ENCODE assay signal across 1 cellular context in the genomic region with DNA sequence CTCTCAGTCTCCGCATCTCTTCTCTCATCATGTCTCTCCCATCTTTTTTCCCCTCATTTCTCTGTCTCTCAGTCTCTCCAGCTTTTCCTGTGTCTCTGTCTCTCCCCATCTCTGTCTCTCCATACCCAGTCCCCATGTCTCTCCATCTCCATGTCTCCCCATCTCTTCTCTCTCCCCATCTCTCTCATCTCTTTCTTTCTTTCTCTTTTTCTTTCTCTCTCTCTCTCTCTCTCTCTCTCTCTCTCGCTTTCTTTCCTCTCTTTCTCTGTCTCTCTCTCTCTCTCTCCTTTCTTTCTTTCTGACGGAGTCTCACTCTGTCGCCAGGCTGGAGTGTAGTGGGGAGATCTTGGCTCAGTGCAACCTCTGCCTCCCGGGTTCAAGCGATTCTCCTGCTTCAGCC.
TF ChIP-seq lines count a peak whose summit lies in the region.

No MANE protein-coding gene starts in this region.

TF ChIP-seq in HepG2, 621 proteins besides CTCF, POLR2A, EP300 and RAD21:
- no peak for TF ChIP-seq SMYD3 (CRISPR knock-in tag; IDR thresholded peaks at IDR 0.05)
- TF ChIP-seq ZNF547 (CRISPR knock-in tag; IDR thresholded peaks at IDR 0.05), result no peak
- TF ChIP-seq NONO (IDR thresholded peaks at IDR 0.05), result no peak
- TF ChIP-seq NONO (CRISPR knock-in tag; conservative IDR thresholded peaks at IDR 0.05), result no peak
